Comparison of ENCODE assay signal across 8 cellular contexts in genomic region chr6:21666200-21666671, GRCh38.
DNase-seq lines count a peak whose midpoint lies in the region; ATAC-seq and TF ChIP-seq lines count a peak whose summit lies in the region.

No MANE protein-coding gene starts in this region.

- no peak overlapping the region for H2AFZ ChIP-seq in neural cell (ENCODE audit: low read depth, low read length)

- H3K4me3 Mint-ChIP-seq in endothelial cell (ENCODE audit: unreplicated experiment): peak overlapping the region; percentile 98

- peak overlapping the region; percentile 80 for H3K4me2 ChIP-seq in BLaER1
- H3K4me2 ChIP-seq in neural cell (ENCODE audit: low read length): peak overlapping the region; percentile 52

- no peaks in the 10 kb centered on the region for H3K9me2 ChIP-seq in neural cell (ENCODE audit: insufficient read depth, low read length)

- H3K36me3 ChIP-seq in BLaER1: no peaks in the 10 kb centered on the region
- H3K36me3 ChIP-seq in neural cell (ENCODE audit: insufficient read depth, low read length): no peaks in the 10 kb centered on the region
- H3K36me3 ChIP-seq in effector memory CD4-positive, alpha-beta T cell (ENCODE audit: control insufficient read depth, insufficient read depth, low read length): no peaks in the 10 kb centered on the region

- no peaks in the 10 kb centered on the region for H3K9me3 Mint-ChIP-seq in endothelial cell (ENCODE audit: unreplicated experiment)

- peak overlapping the region; percentile 25 for H3K27ac Mint-ChIP-seq in endothelial cell (ENCODE audit: unreplicated experiment)

- H3K27me3 ChIP-seq in BLaER1: peaks cover 82% of the 10 kb centered on the region
- peaks cover 38% of the 10 kb centered on the region for H3K27me3 ChIP-seq in neural cell (ENCODE audit: insufficient read depth, low read depth, low read length)
- H3K27me3 ChIP-seq in effector memory CD4-positive, alpha-beta T cell (replicated peaks; ENCODE audit: control insufficient read depth, insufficient read depth, low read length, poor library complexity, severe bottlenecking): peaks cover 12% of the 10 kb centered on the region

- peak overlapping the region; percentile 54 for H3K4me3 ChIP-seq in BLaER1
- H3K4me3 ChIP-seq in neural cell (ENCODE audit: low read length): peak overlapping the region; percentile 77
- no peak overlapping the region for H3K4me3 ChIP-seq in effector memory CD4-positive, alpha-beta T cell (ENCODE audit: insufficient read depth, low read depth, low read length, poor library complexity, severe bottlenecking)

- peaks cover 9% of the 10 kb centered on the region for H3K27me3 Mint-ChIP-seq in endothelial cell (ENCODE audit: unreplicated experiment)

- H3K36me3 Mint-ChIP-seq in endothelial cell (ENCODE audit: low read depth, unreplicated experiment): no peaks in the 10 kb centered on the region

- no peak for TF ChIP-seq CTCF in endothelial cell (IDR thresholded peaks at IDR 0.05; ENCODE audit: unreplicated experiment)
- TF ChIP-seq CTCF in neural cell (IDR thresholded peaks at IDR 0.05; ENCODE audit: poor library complexity, severe bottlenecking): no peak
- TF ChIP-seq CTCF in GM13977 (IDR thresholded peaks at IDR 0.05; ENCODE audit: extremely low read depth, insufficient read depth, missing control alignments): no peak

- TF ChIP-seq EP300 in neural cell (conservative IDR thresholded peaks at IDR 0.05; ENCODE audit: poor library complexity, severe bottlenecking): no peak

- peak; percentile 59 for DNase-seq in NCI-H1105 treated with DMSO at 0.1 percent for 48 hours (lab: John Stamatoyannopoulos, UW)
- DNase-seq in endothelial cell (ENCODE audit: low spot score): peak; percentile 44
- no peak for DNase-seq in GM13977 (ENCODE audit: low spot score)
- DNase-seq in effector memory CD4-positive, alpha-beta T cell: no peak
- DNase-seq in NCI-H2081 (lab: John Stamatoyannopoulos, UW): no peak

- H3K79me2 ChIP-seq in neural cell (replicated peaks; ENCODE audit: insufficient read depth, low read length): peaks cover 53% of the 10 kb centered on the region

- H3K27ac ChIP-seq in BLaER1 (no peak overlapping the region), neural cell (ENCODE audit: low read length) (no peak overlapping the region)
- H3K27ac ChIP-seq in effector memory CD4-positive, alpha-beta T cell (ENCODE audit: insufficient read depth, low read length, poor library complexity, severe bottlenecking): no peak overlapping the region

- H3F3A ChIP-seq in neural cell (ENCODE audit: insufficient read depth, low read length, poor library complexity, severe bottlenecking): no peaks in the 10 kb centered on the region

- H3K4me1 Mint-ChIP-seq in endothelial cell (ENCODE audit: unreplicated experiment): peaks cover 44% of the 10 kb centered on the region

- peaks cover 31% of the 10 kb centered on the region for H3K4me1 ChIP-seq in BLaER1
- peaks cover 5% of the 10 kb centered on the region for H3K4me1 ChIP-seq in effector memory CD4-positive, alpha-beta T cell (ENCODE audit: control insufficient read depth, insufficient read depth, low read length, poor library complexity, severe bottlenecking)

- peaks cover 22% of the 10 kb centered on the region; the same call in 1 of the 2 replicates for H3K9me3 ChIP-seq in BLaER1
- no peaks in the 10 kb centered on the region for H3K9me3 ChIP-seq in neural cell (ENCODE audit: low read length)
- no peaks in the 10 kb centered on the region for H3K9me3 ChIP-seq in effector memory CD4-positive, alpha-beta T cell (ENCODE audit: control insufficient read depth, low read length)

- TF ChIP-seq RAD21 in neural cell (conservative IDR thresholded peaks at IDR 0.05): no peak

- in situ Hi-C loops in GM13977 (cut with MboI; ENCODE audit: low pct_unique_long_range_greater_than_20kb, low sequenced_read_pairs, unreplicated experiment): no loop called here

- H3K9ac ChIP-seq in BLaER1 (0 out of 2 replicates have a peak overlapping the region, but pooled peaks have one; percentile 8), neural cell (ENCODE audit: low read length) (peak overlapping the region; percentile 50)

- no peak for ATAC-seq in HG03565 (IDR thresholded peaks at IDR 0.05; ENCODE audit: unreplicated experiment)

- peaks cover 25% of the 10 kb centered on the region; the same call in 1 of the 2 replicates for H4K20me1 ChIP-seq in BLaER1
- no peaks in the 10 kb centered on the region for H4K20me1 ChIP-seq in neural cell (ENCODE audit: insufficient read depth)

TF ChIP-seq in neural cell, 6 proteins besides CTCF, POLR2A, EP300 and RAD21:
- TF ChIP-seq POLR2AphosphoS5 (IDR thresholded peaks at IDR 0.05): no peak
- TF ChIP-seq REST (IDR thresholded peaks at IDR 0.05; ENCODE audit: borderline replicate concordance): no peak
- TF ChIP-seq TAF1 (IDR thresholded peaks at IDR 0.05; ENCODE audit: low read depth): no peak
- no peak for TF ChIP-seq SMC3 (conservative IDR thresholded peaks at IDR 0.05; ENCODE audit: poor library complexity)
- TF ChIP-seq EZH2 (IDR thresholded peaks at IDR 0.05; ENCODE audit: borderline replicate concordance, insufficient read depth, low read length, poor library complexity, severe bottlenecking): no peak
- TF ChIP-seq MXI1 (conservative IDR thresholded peaks at IDR 0.05; ENCODE audit: poor library complexity, severe bottlenecking): no peak

Comparison
In these comparisons a context has a peak if more than half of its experiments do, and no peak if none do; other contexts are left out.
1. DNase-seq: peak in NCI-H1105 treated with DMSO at 0.1 percent for 48 hours (single experiment) and endothelial cell (single experiment); none in GM13977 (single experiment), effector memory CD4-positive, alpha-beta T cell (0 of 3) and NCI-H2081 (0 of 2).